1 cellular context compared by ENCODE assay signal in genomic region chr15:64095795-64096485, GRCh38.
TF ChIP-seq lines count a peak whose summit lies in the region.

Gene SNX1, plus strand, starts transcription at chr15:64095982. Its CDS starts 32 bp downstream, at chr15:64096014.

TF ChIP-seq in K562, 482 proteins besides CTCF, POLR2A, EP300 and RAD21 (continued from another document):
- no peak for TF ChIP-seq SAFB2 (IDR thresholded peaks at IDR 0.05; ENCODE audit: borderline replicate concordance, low read depth, low read length, severe bottlenecking)
- TF ChIP-seq ZKSCAN1 (IDR thresholded peaks at IDR 0.05; ENCODE audit: low read depth, low read length) = peak; percentile 96
- peak; percentile 66 to 72; a peak in 3 of 4 replicates for TF ChIP-seq FOXK2 (conservative IDR thresholded peaks at IDR 0.05 in 1 of 2, IDR thresholded peaks at IDR 0.05 in 1 of 2; ENCODE audit: low read depth in 2 of 2)
- peak; percentile 93 for TF ChIP-seq RBFOX2 (IDR thresholded peaks at IDR 0.05; ENCODE audit: low read depth, low read length)
- peak; percentile 96 for TF ChIP-seq ETV1 (tag; conservative IDR thresholded peaks at IDR 0.05; ENCODE audit: low read depth)
- TF ChIP-seq CAMTA2 (CRISPR knock-in tag; conservative IDR thresholded peaks at IDR 0.05) = 0 out of 2 replicates have a peak, but pooled peaks have one; percentile 56
- TF ChIP-seq NFIC (IDR thresholded peaks at IDR 0.05) = peak; percentile 72
- TF ChIP-seq PYGO2 (tag; IDR thresholded peaks at IDR 0.05) = no peak
- no peak for TF ChIP-seq TAF15 (IDR thresholded peaks at IDR 0.05; ENCODE audit: low read depth, low read length)
- no peak for TF ChIP-seq CEBPB (tag; IDR thresholded peaks at IDR 0.05)
- 0 out of 4 replicates have a peak, but pooled peaks of 1 of the 2 experiments have one; percentile 55 for TF ChIP-seq TRIM24 (IDR thresholded peaks at IDR 0.05)
- TF ChIP-seq NCOR1 (IDR thresholded peaks at IDR 0.05) = 0 out of 2 replicates have a peak, but pooled peaks have one; percentile 30
- peak; percentile 68; the same call in 1 of the 2 replicates for TF ChIP-seq MTA3 (IDR thresholded peaks at IDR 0.05; ENCODE audit: borderline replicate concordance)
